ENCODE assay signal across 1 cellular context in genomic region chr21:14864211-14865021, GRCh38.
TF ChIP-seq lines count a peak whose summit lies in the region.

No MANE protein-coding gene starts in this region.

TF ChIP-seq in WTC11, 78 proteins besides CTCF, POLR2A, EP300 and RAD21 (continued from another document):
- TF ChIP-seq ERG (CRISPR knock-in tag; IDR thresholded peaks at IDR 0.05), result no peak
- TF ChIP-seq MLX (CRISPR knock-in tag; IDR thresholded peaks at IDR 0.05), result no peak
